1 cellular context compared by ENCODE assay signal in genomic region chr6:23086100-23086499, GRCh38.
TF ChIP-seq lines count a peak whose summit lies in the region.

No MANE protein-coding gene starts in this region.

TF ChIP-seq in SK-N-SH treated with all-trans-retinoic acid at 6 μM for 48 hours, 23 proteins besides CTCF, POLR2A, EP300 and RAD21 (continued from another document):
- TF ChIP-seq POU6F1 (CRISPR knock-in tag; IDR thresholded peaks at IDR 0.05; ENCODE audit: borderline replicate concordance, low read depth) (peak; percentile 96; the same call in 1 of the 2 replicates), TSHZ2 (CRISPR knock-in tag; IDR thresholded peaks at IDR 0.05) (peak; percentile 88), SNAI2 (CRISPR knock-in tag; IDR thresholded peaks at IDR 0.05) (0 out of 2 replicates have a peak, but pooled peaks have one; percentile 59), PPARA (CRISPR knock-in tag; IDR thresholded peaks at IDR 0.05; ENCODE audit: borderline replicate concordance) (no peak), CSDC2 (CRISPR knock-in tag; IDR thresholded peaks at IDR 0.05) (no peak), GLIS3 (CRISPR knock-in tag; IDR thresholded peaks at IDR 0.05) (0 out of 2 replicates have a peak, but pooled peaks have one; percentile 56), ARNTL (CRISPR knock-in tag; IDR thresholded peaks at IDR 0.05; ENCODE audit: borderline replicate concordance, low read depth) (0 out of 2 replicates have a peak, but pooled peaks have one; percentile 15), ISL1 (CRISPR knock-in tag; IDR thresholded peaks at IDR 0.05) (peak; percentile 99), TOX (CRISPR knock-in tag; IDR thresholded peaks at IDR 0.05; ENCODE audit: borderline replicate concordance) (peak; percentile 97), CSRNP3 (CRISPR knock-in tag; IDR thresholded peaks at IDR 0.05) (peak; percentile 95)
